20 cellular contexts compared by ENCODE assay signal in the genomic region with DNA sequence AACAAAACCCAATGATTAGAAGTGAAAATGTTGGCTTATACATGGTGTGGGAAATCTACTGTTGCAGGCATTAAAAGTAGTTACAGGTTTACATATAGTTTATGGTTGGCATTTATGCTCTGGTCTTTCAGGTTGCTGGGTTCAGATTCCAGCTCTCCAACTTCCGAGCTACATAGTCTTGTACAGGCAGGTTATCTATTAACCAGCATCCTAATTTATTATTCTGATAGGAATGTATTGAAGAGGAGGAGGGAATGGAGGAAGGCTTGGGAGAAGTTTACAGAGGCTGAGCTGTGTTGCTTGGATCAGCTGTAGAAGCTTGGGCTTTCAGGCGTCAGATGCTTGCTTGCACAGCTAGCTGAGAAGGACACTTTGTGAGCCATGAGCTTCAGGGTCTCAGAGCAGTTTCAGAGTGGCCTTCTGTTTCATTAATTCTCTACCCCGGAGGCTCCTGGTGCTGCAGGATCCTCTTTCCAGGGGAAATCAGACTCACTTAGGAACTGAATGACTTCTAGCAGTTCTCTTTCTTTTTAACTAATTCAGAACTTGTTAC. TPM values are rescaled to one million over a fixed set of nuclear protein-coding genes. Genes with fewer than 3 reads are reported as not detected.
DNase-seq lines count a peak whose midpoint lies in the region; ATAC-seq and TF ChIP-seq lines count a peak whose summit lies in the region.
"Had no signal": no experiment of that assay in that cellular context is flagged by ENCODE, and none has a peak within 500 bp of the region (broad histone marks: within the 10 kb centered on the region; RNA-seq: fewer than 3 reads in every experiment).

No MANE protein-coding gene starts in this region.

- no peaks in the 10 kb centered on the region for H3K36me3 ChIP-seq in Caco-2 (ENCODE audit: control insufficient read depth, insufficient read depth, low read length)
- H3K36me3 ChIP-seq: MG63, neutrophil, thoracic aorta had no signal

- H3K4me1 Mint-ChIP-seq in Caco-2 (ENCODE audit: low read depth, unreplicated experiment): peaks cover 10% of the 10 kb centered on the region
- H3K4me1 Mint-ChIP-seq in nephron: peaks cover 15% of the 10 kb centered on the region

- no peak overlapping the region for H3K4me3 ChIP-seq in Caco-2 (ENCODE audit: low read depth, low read length)
- H3K4me3 ChIP-seq: MG63, thoracic aorta had no signal

- POLR2A ChIA-PET in Caco-2 (lab: Charles Lee): interaction anchor here (1.0 to 1.3 kb wide), 3 partner anchors 10 to 18 kb away, joined by 3 to 4 read pairs (median 4); no protein-coding TSS in a partner anchor

- no peaks in the 10 kb centered on the region for H3K27me3 Mint-ChIP-seq in Caco-2 (ENCODE audit: insufficient read depth, unreplicated experiment)
- no peaks in the 10 kb centered on the region for H3K27me3 Mint-ChIP-seq in nephron (ENCODE audit: low read depth)
- H3K27me3 Mint-ChIP-seq: CD8-positive, alpha-beta memory T cell; dendritic cell treated with granulocyte-macrophage colony-stimulating factor and Interleukin-4, amounts not matched to agents 40 ng/mL and 50 ng/mL, for 4 days; stimulated activated memory B cell treated with anti-CD40 and anti-IgM and Interleukin-4, amounts not matched to agents 10 μg/mL and 1 μg/mL and 100 μg/mL, for 72 hours had no signal

- intact Hi-C loops in Caco-2 (cut with micrococcal nuclease; ENCODE audit: unreplicated experiment): loop anchor here (1.0 kb wide), 1 partner anchor 172 kb away; no protein-coding TSS in a partner anchor

- H3K4me1 ChIP-seq in Caco-2: peaks cover 15% of the 10 kb centered on the region
- H3K4me1 ChIP-seq: foreskin keratinocyte had no signal

- H3K9me3 Mint-ChIP-seq in Caco-2 (ENCODE audit: unreplicated experiment): no peaks in the 10 kb centered on the region
- H3K9me3 Mint-ChIP-seq in nephron: no peaks in the 10 kb centered on the region
- H3K9me3 Mint-ChIP-seq: activated T-helper 2 cell treated with anti-CD3 and anti-CD28 coated beads, Interferon-gamma antibody, Interleukin-2, Interleukin-4, amounts not matched to agents 10 μg/mL and 5 μg/mL and 100 μg/mL, durations not matched to agents 14 hours and 24 hours and 36 hours; dendritic cell treated with granulocyte-macrophage colony-stimulating factor and Interleukin-4, amounts not matched to agents 40 ng/mL and 50 ng/mL, for 4 days; stimulated activated memory B cell treated with anti-CD40 and anti-IgM and Interleukin-4, amounts not matched to agents 10 μg/mL and 1 μg/mL and 100 μg/mL, for 72 hours had no signal

- TF ChIP-seq CTCF in Caco-2 (IDR thresholded peaks at IDR 0.05; ENCODE audit: insufficient read depth in 1 of 2, low read depth in 1 of 2, low read length in 1 of 2, severe bottlenecking in 1 of 2, unreplicated experiment in 1 of 2) (no peak), nephron (IDR thresholded peaks at IDR 0.05; ENCODE audit: unreplicated experiment in 3 of 3) (no peak)

- H3K9me3 ChIP-seq in Caco-2: no peaks in the 10 kb centered on the region
- H3K9me3 ChIP-seq: MG63, neutrophil, SK-N-SH, thoracic aorta had no signal

- DNase-seq in Caco-2 (peak; percentile 30 to 46), NCI-H526 treated with DMSO at 0.1 percent for 48 hours (lab: John Stamatoyannopoulos, UW) (peak; percentile 13), globus pallidus (ENCODE audit: low spot score) (peak; percentile 33), COLO829 (ENCODE audit: low spot score) (no peak), HCEC 1CT (no peak)
- DNase-seq in activated CD4-positive, CD25-positive, alpha-beta regulatory T cell (lab: John Stamatoyannopoulos, UW): no peak
- DNase-seq: CD8-positive, alpha-beta memory T cell; foreskin keratinocyte; MG63; NCI-H774; SK-N-SH; T1000 had no signal

- H3K27ac Mint-ChIP-seq in Caco-2 (ENCODE audit: unreplicated experiment) (peak overlapping the region; percentile 17), nephron (peak overlapping the region; percentile 75 to 94 (median 81))
- H3K27ac Mint-ChIP-seq: activated T-helper 2 cell treated with anti-CD3 and anti-CD28 coated beads, Interferon-gamma antibody, Interleukin-2, Interleukin-4, amounts not matched to agents 10 μg/mL and 5 μg/mL and 100 μg/mL, durations not matched to agents 14 hours and 24 hours and 36 hours; dendritic cell treated with granulocyte-macrophage colony-stimulating factor and Interleukin-4, amounts not matched to agents 40 ng/mL and 50 ng/mL, for 4 days; stimulated activated memory B cell treated with anti-CD40 and anti-IgM and Interleukin-4, amounts not matched to agents 10 μg/mL and 1 μg/mL and 100 μg/mL, for 72 hours had no signal

- no peaks in the 10 kb centered on the region for H3K27me3 ChIP-seq in Caco-2 (replicated peaks; ENCODE audit: control insufficient read depth, insufficient read depth, low read length)
- H3K27me3 ChIP-seq: foreskin keratinocyte, MG63, neutrophil had no signal

- H3K4me3 Mint-ChIP-seq in Caco-2 (ENCODE audit: unreplicated experiment) (peak overlapping the region; percentile 47), nephron (peak overlapping the region in 1 of 3 experiments; percentile 22)
- H3K4me3 Mint-ChIP-seq: CD8-positive, alpha-beta memory T cell; dendritic cell treated with granulocyte-macrophage colony-stimulating factor and Interleukin-4, amounts not matched to agents 40 ng/mL and 50 ng/mL, for 4 days; stimulated activated memory B cell treated with anti-CD40 and anti-IgM and Interleukin-4, amounts not matched to agents 10 μg/mL and 1 μg/mL and 100 μg/mL, for 72 hours had no signal

- CTCF ChIA-PET in Caco-2 (lab: Charles Lee): no interaction called here

- BruUV-seq in Caco-2 (replicated peaks; lab: Mats Ljungman, UMichigan): no TSS peak

- ATAC-seq in GM19023 (IDR thresholded peaks at IDR 0.05; ENCODE audit: unreplicated experiment): no peak
- ATAC-seq: foreskin keratinocyte; sciatic nerve; stimulated activated memory B cell treated with anti-CD40 and anti-IgM and Interleukin-4, amounts not matched to agents 10 μg/mL and 1 μg/mL and 100 μg/mL, for 72 hours had no signal

- H3K36me3 Mint-ChIP-seq in Caco-2 (ENCODE audit: insufficient read depth, unreplicated experiment) (no peaks in the 10 kb centered on the region), nephron (ENCODE audit: low read depth) (no peaks in the 10 kb centered on the region)
- H3K36me3 Mint-ChIP-seq: CD8-positive, alpha-beta memory T cell; stimulated activated memory B cell treated with anti-CD40 and anti-IgM and Interleukin-4, amounts not matched to agents 10 μg/mL and 1 μg/mL and 100 μg/mL, for 72 hours had no signal

RNA-seq across cellular contexts. Expression of gene ERBIN, which starts 11.7 kb away (rescaled TPM):
- 47.2 and 48.4 TPM in 2 replicates for total RNA-seq in Caco-2 (2022)

Comparison
In these comparisons a context has a peak if more than half of its experiments do, and no peak if none do; other contexts are left out.
1. DNase-seq: peak in Caco-2 (2 of 2), NCI-H526 treated with DMSO at 0.1 percent for 48 hours (single experiment) and globus pallidus (single experiment); none in activated CD4-positive, CD25-positive, alpha-beta regulatory T cell (0 of 4), COLO829 (single experiment) and HCEC 1CT (single experiment).